9 cellular contexts compared by ENCODE assay signal in the genomic region with DNA sequence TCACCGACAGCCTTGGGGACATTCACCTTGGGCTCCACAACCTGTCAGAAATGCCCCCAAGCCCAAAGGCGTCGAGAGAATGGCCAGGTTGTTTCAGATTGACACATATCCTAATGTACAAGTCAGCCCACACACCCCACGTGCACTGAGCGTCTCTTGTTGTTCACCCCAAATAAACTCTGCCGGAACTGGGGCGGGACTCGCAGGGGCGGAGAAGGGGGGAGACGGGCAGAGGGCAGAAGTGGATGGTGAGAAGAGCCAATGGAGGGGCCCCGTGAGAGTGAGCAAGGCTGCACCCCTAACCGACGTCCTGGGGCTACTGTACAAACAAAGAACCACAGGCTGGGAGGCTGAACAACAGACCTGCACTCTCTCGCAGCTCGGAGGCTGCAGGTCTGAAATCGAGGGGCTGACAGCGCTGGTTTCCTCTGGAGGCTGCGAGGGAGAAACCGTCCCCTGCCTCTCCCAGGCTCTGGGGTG. TPM values are rescaled to one million over a fixed set of nuclear protein-coding genes. Genes with fewer than 3 reads are reported as not detected.
DNase-seq lines count a peak whose midpoint lies in the region; ATAC-seq and TF ChIP-seq lines count a peak whose summit lies in the region.
"Had no signal": no experiment of that assay in that cellular context is flagged by ENCODE, and none has a peak within 500 bp of the region (broad histone marks: within the 10 kb centered on the region; RNA-seq: fewer than 3 reads in every experiment).

No MANE protein-coding gene starts in this region.

- H3K27ac Mint-ChIP-seq in activated CD4-positive, alpha-beta T cell treated with anti-CD3 and anti-CD28 coated beads for 36 hours: peak overlapping the region; percentile 86

- no peaks in the 10 kb centered on the region for H3K36me3 ChIP-seq in left ventricle myocardium inferior

- no peak overlapping the region for H3K27ac ChIP-seq in left ventricle myocardium inferior (replicated peaks)

- H3K27me3 ChIP-seq in left ventricle myocardium inferior (ENCODE audit: low read depth): peaks cover 94% of the 10 kb centered on the region

- POLR2A ChIA-PET in activated CD4-positive, alpha-beta T cell treated with anti-CD3 and anti-CD28 coated beads for 36 hours (lab: Charles Lee): no interaction called here

- TF ChIP-seq CTCF in left ventricle myocardium inferior (IDR thresholded peaks at IDR 0.05; ENCODE audit: borderline replicate concordance): no peak

- H3K4me1 Mint-ChIP-seq in activated CD4-positive, alpha-beta T cell treated with anti-CD3 and anti-CD28 coated beads for 36 hours: peaks cover 43% of the 10 kb centered on the region

- H3K4me1 ChIP-seq in left ventricle myocardium inferior: peaks cover 2% of the 10 kb centered on the region

- peak overlapping the region; percentile 60 for H3K4me3 Mint-ChIP-seq in activated CD4-positive, alpha-beta T cell treated with anti-CD3 and anti-CD28 coated beads for 36 hours

- no peaks in the 10 kb centered on the region for H3K9me3 ChIP-seq in left ventricle myocardium inferior (replicated peaks)

- H3K27me3 Mint-ChIP-seq in activated CD4-positive, alpha-beta T cell treated with anti-CD3 and anti-CD28 coated beads for 36 hours: no peaks in the 10 kb centered on the region

- no peaks in the 10 kb centered on the region for H3K36me3 Mint-ChIP-seq in activated CD4-positive, alpha-beta T cell treated with anti-CD3 and anti-CD28 coated beads for 36 hours (ENCODE audit: low read depth)

- ATAC-seq in Right ventricle myocardium inferior: no peak
- ATAC-seq in HG03520 (IDR thresholded peaks at IDR 0.05; ENCODE audit: unreplicated experiment): peak; percentile 52
- ATAC-seq in activated CD4-positive, alpha-beta T cell treated with anti-CD3 and anti-CD28 coated beads for 36 hours: peak; percentile 51

- no peaks in the 10 kb centered on the region for H3K9me3 Mint-ChIP-seq in activated CD4-positive, alpha-beta T cell treated with anti-CD3 and anti-CD28 coated beads for 36 hours (ENCODE audit: low read depth)

- CTCF ChIA-PET in activated CD4-positive, alpha-beta T cell treated with anti-CD3 and anti-CD28 coated beads for 36 hours (lab: Charles Lee): interaction anchor here (0.5 to 1.1 kb wide), 4 partner anchors 46 to 579 kb away, joined by 3 to 6 read pairs (median 4); no protein-coding TSS in a partner anchor

- peak; percentile 65 for DNase-seq in Right ventricle myocardium inferior (ENCODE audit: missing footprints)
- DNase-seq in left ventricle myocardium inferior: no peak
- DNase-seq in activated CD4-positive, alpha-beta T cell treated with anti-CD3 and anti-CD28 coated beads for 36 hours: peak; percentile 86
- peak; percentile 91 for DNase-seq in germinal center (ENCODE audit: low spot score)
- peak; percentile 55 to 62 for DNase-seq in stimulated activated CD8-positive, alpha-beta memory T cell treated with anti-CD3 and anti-CD28 coated beads, Interleukin-15, amount 100 ng/mL, for 48 hours (ENCODE audit: low read depth in 2 of 2)
- DNase-seq in COR-L47 (lab: John Stamatoyannopoulos, UW): no peak
- DNase-seq in dermis blood vessel endothelial cell: no peak

- intact Hi-C loops in Right ventricle myocardium inferior (cut with DNase I) (no loop called here), left ventricle myocardium inferior (cut with micrococcal nuclease) (no loop called here)
- intact Hi-C loops in activated CD4-positive, alpha-beta T cell treated with anti-CD3 and anti-CD28 coated beads for 36 hours (cut with DNase I, micrococcal nuclease): loop anchor here (1.0 to 5.0 kb wide), 9 partner anchors 46 to 355 kb away; partner anchors contain the start of genes PRDM15 (in 1 of the 2) and ZBTB21 (in 1 of the 2)

- no peak overlapping the region for H3K4me3 ChIP-seq in left ventricle myocardium inferior

RNA-seq across cellular contexts. Expression of gene UMODL1, which starts 8.5 kb away (rescaled TPM):
- total RNA-seq in Right ventricle myocardium inferior: not detected
- total RNA-seq in left ventricle myocardium inferior: 0.08 TPM
- total RNA-seq in activated CD4-positive, alpha-beta T cell treated with anti-CD3 and anti-CD28 coated beads for 36 hours: not detected
- not detected in 2 replicates for total RNA-seq in dermis blood vessel endothelial cell
- total RNA-seq: activated CD8-positive, alpha-beta memory T cell treated with anti-CD3 and anti-CD28 coated beads for 36 hours had no signal

RNA-seq across cellular contexts. Expression of gene ZBTB21, which starts 52.4 kb away (rescaled TPM):
- total RNA-seq in Right ventricle myocardium inferior (6.1 TPM), left ventricle myocardium inferior (4.9 TPM), dermis blood vessel endothelial cell (5.3 and 6.1 TPM in 2 replicates)
- 10 to 100 TPM; 30.7 to 32.9 TPM for total RNA-seq in activated CD4-positive, alpha-beta T cell treated with anti-CD3 and anti-CD28 coated beads for 36 hours

Comparison
In these comparisons a context has a peak if more than half of its experiments do, and no peak if none do; other contexts are left out.
1. DNase-seq: peak in Right ventricle myocardium inferior (single experiment), activated CD4-positive, alpha-beta T cell treated with anti-CD3 and anti-CD28 coated beads for 36 hours (single experiment), germinal center (single experiment) and stimulated activated CD8-positive, alpha-beta memory T cell treated with anti-CD3 and anti-CD28 coated beads, Interleukin-15, amount 100 ng/mL, for 48 hours (2 of 2); none in left ventricle myocardium inferior (single experiment), COR-L47 (single experiment) and dermis blood vessel endothelial cell (single experiment).
2. intact Hi-C loops: an anchor here in activated CD4-positive, alpha-beta T cell treated with anti-CD3 and anti-CD28 coated beads for 36 hours (1.0 to 5.0 kb wide); none called in Right ventricle myocardium inferior and left ventricle myocardium inferior.